20 cellular contexts compared by ENCODE assay signal in the genomic region with DNA sequence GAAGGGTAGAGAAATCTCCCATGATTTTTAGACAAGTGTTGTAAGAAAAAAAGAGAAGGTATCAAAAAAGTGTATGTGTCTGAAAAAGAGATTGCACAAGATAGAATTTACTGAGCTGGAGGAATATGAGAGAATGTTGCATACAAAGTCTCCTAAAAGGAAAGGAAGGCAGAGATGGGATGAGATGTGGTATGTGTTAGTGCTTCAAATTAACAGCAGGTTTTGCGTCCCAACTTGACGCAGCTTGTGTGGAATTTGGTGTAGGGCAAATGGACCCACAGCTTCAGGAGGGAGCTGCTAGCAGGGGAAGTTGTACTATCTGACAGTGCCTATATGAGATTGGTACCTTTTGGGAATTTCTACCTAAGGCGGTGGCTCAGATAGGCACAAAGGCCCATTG. TPM values are rescaled to one million over a fixed set of nuclear protein-coding genes. Genes with fewer than 3 reads are reported as not detected.
DNase-seq lines count a peak whose midpoint lies in the region; ATAC-seq and TF ChIP-seq lines count a peak whose summit lies in the region.
"Had no signal": no experiment of that assay in that cellular context is flagged by ENCODE, and none has a peak within 500 bp of the region (broad histone marks: within the 10 kb centered on the region; RNA-seq: fewer than 3 reads in every experiment).

No MANE protein-coding gene starts in this region.

- no peak for TF ChIP-seq POLR2A in heart left ventricle (IDR thresholded peaks at IDR 0.05)

- H3K27me3 ChIP-seq in heart left ventricle (no peaks in the 10 kb centered on the region), right atrium auricular region (no peaks in the 10 kb centered on the region)
- H3K27me3 ChIP-seq: Peyer's patch, SJSA1 had no signal

- no peak overlapping the region for H3K4me3 ChIP-seq in heart left ventricle
- H3K4me3 ChIP-seq in right atrium auricular region: no peak overlapping the region
- H3K4me3 ChIP-seq: Peyer's patch, SJSA1 had no signal

- H3K36me3 ChIP-seq in heart left ventricle (no peaks in the 10 kb centered on the region), right atrium auricular region (no peaks in the 10 kb centered on the region)
- H3K36me3 ChIP-seq: Peyer's patch, SJSA1 had no signal

- DNase-seq in heart left ventricle (no peak), left cardiac atrium (no peak), right atrium auricular region (ENCODE audit: low spot score) (no peak), amygdala (lab: John Stamatoyannopoulos, UW) (no peak), C1 segment of cervical spinal cord (lab: John Stamatoyannopoulos, UW) (no peak)
- DNase-seq: 8988T, AML-193, GF-D8, H7, Karpas-422, NCI-H1694, NCI-H2081, NCI-H2171, NCI-H345, NCI-H524, NCI-H82, Peyer's patch had no signal

- TF ChIP-seq CTCF in heart left ventricle (IDR thresholded peaks at IDR 0.05) (no peak), right atrium auricular region (IDR thresholded peaks at IDR 0.05) (no peak)

- H3K4me1 ChIP-seq in heart left ventricle: peaks cover 0 to 40% (median 5%) of the 10 kb centered on the region in 12 donors
- peaks cover 0 to 4% of the 10 kb centered on the region in 2 donors for H3K4me1 ChIP-seq in right atrium auricular region
- H3K4me1 ChIP-seq: Peyer's patch had no signal

- peaks cover 0 to 4% (median 0%) of the 10 kb centered on the region in 12 donors for H3K9me3 ChIP-seq in heart left ventricle
- H3K9me3 ChIP-seq in right atrium auricular region: no peaks in the 10 kb centered on the region
- H3K9me3 ChIP-seq: Peyer's patch, SJSA1 had no signal

- intact Hi-C loops in heart left ventricle (cut with DNase I) (no loop called here), left cardiac atrium (cut with DNase I) (no loop called here)

- 50 to 66% (median 54%) methylated on average over 3 of the region's 3 CpGs for WGBS in heart left ventricle, 4 donors

- H3K27ac ChIP-seq in heart left ventricle (peak overlapping the region in 9 of 12 donors; percentile 3 to 46 (median 34)), right atrium auricular region (peak overlapping the region; percentile 46 to 55)
- H3K27ac ChIP-seq: Peyer's patch, SJSA1 had no signal

- ATAC-seq in heart left ventricle (peak in 2 of 4 donors; percentile 32 to 36), left cardiac atrium (no peak), SK-N-SH treated with all-trans-retinoic acid at 6 μM for 48 hours (peak; percentile 66), GM18511 (IDR thresholded peaks at IDR 0.05; ENCODE audit: unreplicated experiment) (no peak)

TF ChIP-seq in SK-N-SH treated with all-trans-retinoic acid at 6 μM for 48 hours, 23 proteins besides CTCF, POLR2A, EP300 and RAD21:
- no peak for TF ChIP-seq ZC3H10 (CRISPR knock-in tag; IDR thresholded peaks at IDR 0.05)
- no peak for TF ChIP-seq ISL1 (CRISPR knock-in tag; IDR thresholded peaks at IDR 0.05)

RNA-seq across cellular contexts. Expression of a gene that starts 9.0 kb away (rescaled TPM):
- total RNA-seq in heart left ventricle: 10 to 100 TPM; 47.8 to 73.3 (median 62.2) TPM
- polyA plus RNA-seq in heart left ventricle: 10 to 100 TPM; 17.7 to 27.2 TPM
- total RNA-seq in left cardiac atrium: 10 to 100 TPM; 39.9 to 53.7 TPM
- 10 to 100 TPM; 50.0 to 56.3 TPM for total RNA-seq in right atrium auricular region
